19 cellular contexts compared by ENCODE assay signal in genomic region chr11:2327032-2327431, GRCh38. TPM values are rescaled to one million over a fixed set of nuclear protein-coding genes. Genes with fewer than 3 reads are reported as not detected.
DNase-seq lines count a peak whose midpoint lies in the region; ATAC-seq, FAIRE-seq and TF ChIP-seq lines count a peak whose summit lies in the region.
"Had no signal": no experiment of that assay in that cellular context is flagged by ENCODE, and none has a peak within 500 bp of the region (broad histone marks: within the 10 kb centered on the region; RNA-seq: fewer than 3 reads in every experiment).

No MANE protein-coding gene starts in this region.

- POLR2A ChIA-PET in WTC11 (lab: Charles Lee) = no interaction called here

- ATAC-seq in WTC11 = no peak

- H3K27ac ChIP-seq in mesenchymal stem cell (ENCODE audit: low read length, poor library complexity, severe bottlenecking) (no peak overlapping the region), vagina (no peak overlapping the region)
- H3K27ac ChIP-seq: BLaER1 treated with 17β-estradiol and CSF1 and Interleukin-3, amounts not matched to agents 10 nM and 100 nM; GM23248 had no signal

- H2BK5ac ChIP-seq in mesenchymal stem cell (ENCODE audit: low read depth, low read length, poor library complexity, severe bottlenecking) = no peak overlapping the region

- H3K9me3 Mint-ChIP-seq in type B pancreatic cell (no peaks in the 10 kb centered on the region), WTC11 (peaks cover 32% of the 10 kb centered on the region)
- H3K9me3 Mint-ChIP-seq: CD4-positive, alpha-beta T cell had no signal

- H3K27me3 ChIP-seq in bronchial epithelial cell (ENCODE audit: control insufficient read depth, insufficient read depth, low read length) (no peaks in the 10 kb centered on the region), mesenchymal stem cell (ENCODE audit: control insufficient read depth in 1 of 2, insufficient read depth in 1 of 2, low read length in 2 of 2) (no peaks in the 10 kb centered on the region), vagina (no peaks in the 10 kb centered on the region)
- H3K27me3 ChIP-seq: BLaER1 treated with 17β-estradiol and CSF1 and Interleukin-3, amounts not matched to agents 10 nM and 100 nM had no signal

- DNase-seq in activated effector memory CD4-positive, alpha-beta T cell treated with anti-CD3 and anti-CD28 coated beads, Interleukin-2, amount 50 U/mL, for 16 hours = peak; percentile 49
- DNase-seq in activated effector memory CD4-positive, alpha-beta T cell treated with Interleukin-2 at 50 U/mL for 16 hours = no peak
- peak; percentile 38 for DNase-seq in bronchial epithelial cell (ENCODE audit: low read depth)
- no peak for DNase-seq in mesenchymal stem cell
- DNase-seq in type B pancreatic cell (ENCODE audit: extremely low spot score, unreplicated experiment) = peak; percentile 62
- DNase-seq in NCI-H524 treated with DMSO at 0.1 percent for 48 hours (lab: John Stamatoyannopoulos, UW) = no peak
- no peak for DNase-seq in vagina (ENCODE audit: extremely low spot score in 2 of 2)
- no peak for DNase-seq in WTC11 (ENCODE audit: low spot score)
- DNase-seq: ACHN; Calu3; CD4-positive, alpha-beta T cell; DMS79; GM23248; H9 had no signal

- H3K9me3 ChIP-seq in mesenchymal stem cell (ENCODE audit: control insufficient read depth, low read length) = peaks cover 12% of the 10 kb centered on the region
- H3K9me3 ChIP-seq in vagina = no peaks in the 10 kb centered on the region

- H2AK5ac ChIP-seq in mesenchymal stem cell (ENCODE audit: low read length, severe bottlenecking) = no peak overlapping the region

- H2BK120ac ChIP-seq in mesenchymal stem cell (ENCODE audit: low read depth, low read length) = no peak overlapping the region

- H3K4me3 Mint-ChIP-seq in type B pancreatic cell (no peak overlapping the region), WTC11 (no peak overlapping the region)
- H3K4me3 Mint-ChIP-seq: CD4-positive, alpha-beta T cell; H9 had no signal

- no peak overlapping the region for H3K4ac ChIP-seq in mesenchymal stem cell (ENCODE audit: low read depth in 1 of 2, low read length in 2 of 2)

- no peak overlapping the region for H3K18ac ChIP-seq in mesenchymal stem cell (ENCODE audit: low read depth in 1 of 2, low read length in 2 of 2)

- H3K36me3 ChIP-seq in bronchial epithelial cell (ENCODE audit: control insufficient read depth, insufficient read depth, low read length) (no peaks in the 10 kb centered on the region), mesenchymal stem cell (ENCODE audit: control insufficient read depth in 1 of 2, insufficient read depth in 2 of 2, low read depth in 1 of 2, low read length in 2 of 2) (no peaks in the 10 kb centered on the region), vagina (no peaks in the 10 kb centered on the region)
- H3K36me3 ChIP-seq: BLaER1 treated with 17β-estradiol and CSF1 and Interleukin-3, amounts not matched to agents 10 nM and 100 nM had no signal

- H3K4me1 Mint-ChIP-seq in type B pancreatic cell (ENCODE audit: unreplicated experiment) = no peaks in the 10 kb centered on the region
- H3K4me1 Mint-ChIP-seq in WTC11 = no peaks in the 10 kb centered on the region

- TF ChIP-seq POLR2A in vagina (IDR thresholded peaks at IDR 0.05) = no peak

- no peak overlapping the region for H3K4me2 ChIP-seq in mesenchymal stem cell (ENCODE audit: low read length, poor library complexity, severe bottlenecking)

- intact Hi-C loops in vagina (cut with DNase I) = no loop called here

- no peak overlapping the region for H2BK15ac ChIP-seq in mesenchymal stem cell (ENCODE audit: low read depth, poor library complexity, severe bottlenecking)

- no peak overlapping the region for H3K14ac ChIP-seq in mesenchymal stem cell (ENCODE audit: low read length in 2 of 2)

- H3K4me3 ChIP-seq in bronchial epithelial cell (ENCODE audit: low read depth, low read length) (no peak overlapping the region), mesenchymal stem cell (ENCODE audit: insufficient read depth in 1 of 2, low read depth in 1 of 2, low read length in 2 of 2) (no peak overlapping the region), vagina (no peak overlapping the region)
- H3K4me3 ChIP-seq: BLaER1 treated with 17β-estradiol and CSF1 and Interleukin-3, amounts not matched to agents 10 nM and 100 nM; GM23248 had no signal

- no peak overlapping the region for H3K27ac Mint-ChIP-seq in type B pancreatic cell
- H3K27ac Mint-ChIP-seq in WTC11 = no peak overlapping the region
- H3K27ac Mint-ChIP-seq: CD4-positive, alpha-beta T cell; H9 had no signal

- H3K23ac ChIP-seq in mesenchymal stem cell (ENCODE audit: low read length in 2 of 2) = no peak overlapping the region

- no peaks in the 10 kb centered on the region for H3K36me3 Mint-ChIP-seq in type B pancreatic cell
- peaks cover 20% of the 10 kb centered on the region for H3K36me3 Mint-ChIP-seq in WTC11

- 86% methylated on average over 11 of the region's 11 CpGs for WGBS in mesenchymal stem cell

- CTCF ChIA-PET in WTC11 (lab: Charles Lee) = no interaction called here

- peak overlapping the region; percentile 7 for H4K91ac ChIP-seq in mesenchymal stem cell (ENCODE audit: low read length)

- H3K9ac ChIP-seq in mesenchymal stem cell (ENCODE audit: low read length) = no peak overlapping the region
- H3K9ac ChIP-seq: BLaER1 treated with 17β-estradiol and CSF1 and Interleukin-3, amounts not matched to agents 10 nM and 100 nM; GM23248 had no signal

- no peak overlapping the region for H2BK12ac ChIP-seq in mesenchymal stem cell (ENCODE audit: low read length in 2 of 2)

- no peaks in the 10 kb centered on the region for H3K4me1 ChIP-seq in mesenchymal stem cell (ENCODE audit: control insufficient read depth, insufficient read depth, low read depth, low read length)
- peaks cover 9% of the 10 kb centered on the region for H3K4me1 ChIP-seq in vagina

- H3K27me3 Mint-ChIP-seq in type B pancreatic cell (peaks cover 10% of the 10 kb centered on the region), WTC11 (ENCODE audit: low read depth) (peaks cover 40% of the 10 kb centered on the region)

- no peaks in the 10 kb centered on the region for H3K79me1 ChIP-seq in mesenchymal stem cell (replicated peaks; ENCODE audit: low read length, poor library complexity, severe bottlenecking)

- TF ChIP-seq CTCF in bronchial epithelial cell (IDR thresholded peaks at IDR 0.05; ENCODE audit: insufficient read depth, low read length, severe bottlenecking) = no peak
- no peak for TF ChIP-seq CTCF in type B pancreatic cell (conservative IDR thresholded peaks at IDR 0.05)
- TF ChIP-seq CTCF in vagina (IDR thresholded peaks at IDR 0.05) = no peak
- TF ChIP-seq CTCF in WTC11 (IDR thresholded peaks at IDR 0.05) = no peak

- H4K8ac ChIP-seq in mesenchymal stem cell (ENCODE audit: low read length) = no peak overlapping the region

- FAIRE-seq in bronchial epithelial cell (lab: Jason Lieb, UNC) = peak; percentile 32
- FAIRE-seq: GM12891 had no signal

- no peak overlapping the region for H2AFZ ChIP-seq in mesenchymal stem cell (ENCODE audit: low read depth, low read length)
- H2AFZ ChIP-seq: GM23248 had no signal

TF ChIP-seq in WTC11, 78 proteins besides CTCF, POLR2A, EP300 and RAD21 (continues in another document):
- no peak for TF ChIP-seq ETV6 (CRISPR knock-in tag; IDR thresholded peaks at IDR 0.05)
- no peak for TF ChIP-seq ZNF512 (CRISPR knock-in tag; IDR thresholded peaks at IDR 0.05; ENCODE audit: borderline replicate concordance)
- no peak for TF ChIP-seq RORB (CRISPR knock-in tag; IDR thresholded peaks at IDR 0.05)
- TF ChIP-seq ZNF317 (CRISPR knock-in tag; IDR thresholded peaks at IDR 0.05; ENCODE audit: borderline replicate concordance, low read depth) = no peak
- no peak for TF ChIP-seq ERG (CRISPR knock-in tag; IDR thresholded peaks at IDR 0.05)
- no peak for TF ChIP-seq TEAD1 (CRISPR knock-in tag; IDR thresholded peaks at IDR 0.05)

RNA-seq across cellular contexts. Expression of gene TSPAN32, which starts 25.2 kb away (rescaled TPM):
- total RNA-seq in bronchial epithelial cell (not detected in 2 replicates), type B pancreatic cell (ENCODE audit: low replicate concordance) (2.6 and 7.2 TPM in 2 replicates), vagina (3.7 TPM), WTC11 (2021) (0.39 TPM in 1 of 3 replicates, not detected in the others)
- 0.15 TPM for polyA plus RNA-seq in mesenchymal stem cell (2013, experiment 1 of 2)
- 0.08 TPM for polyA plus RNA-seq in mesenchymal stem cell (2013, experiment 2 of 2)
- total RNA-seq: Calu3, G401, GM23248, H9 had no signal
- polyA plus RNA-seq: GM23248 had no signal

RNA-seq across cellular contexts. Expression of gene C11orf21, which starts 25.3 kb away (rescaled TPM):
- total RNA-seq in bronchial epithelial cell (not detected in 2 replicates), type B pancreatic cell (ENCODE audit: low replicate concordance) (0.51 and 1.2 TPM in 2 replicates), vagina (8.1 TPM), WTC11 (2021) (0.11 to 0.24 TPM in 2 of 3 replicates, not detected in the other)
- polyA plus RNA-seq in mesenchymal stem cell (2013, experiment 1 of 2) = not detected
- not detected for polyA plus RNA-seq in mesenchymal stem cell (2013, experiment 2 of 2)
- total RNA-seq: Calu3, G401, GM23248, H9 had no signal
- polyA plus RNA-seq: GM23248 had no signal

RNA-seq across cellular contexts. Expression of gene CD81, which starts 50.1 kb away (rescaled TPM):
- total RNA-seq in bronchial epithelial cell (133 and 219 TPM in 2 replicates), type B pancreatic cell (ENCODE audit: low replicate concordance) (350 and 438 TPM in 2 replicates), vagina (526 TPM), WTC11 (2021) (237 to 244 TPM (median 241 TPM) in 3 replicates)
- 422 TPM for polyA plus RNA-seq in mesenchymal stem cell (2013, experiment 1 of 2)
- 433 TPM for polyA plus RNA-seq in mesenchymal stem cell (2013, experiment 2 of 2)

RNA-seq across cellular contexts. Expression of gene ASCL2, which starts 56.6 kb away (rescaled TPM):
- 0.79 and 2.4 TPM in 2 replicates for total RNA-seq in bronchial epithelial cell
- polyA plus RNA-seq in mesenchymal stem cell (2013, experiment 1 of 2) = not detected
- polyA plus RNA-seq in mesenchymal stem cell (2013, experiment 2 of 2) = not detected
- total RNA-seq in type B pancreatic cell (ENCODE audit: low replicate concordance) = 5.6 and 13.6 TPM in 2 replicates
- total RNA-seq in vagina = 3.7 TPM
- total RNA-seq in WTC11 (2021) = 0.24 to 0.73 TPM (median 0.64 TPM) in 3 replicates
- total RNA-seq: A172; Calu3; CD4-positive, alpha-beta T cell; G401; GM23248; HT1080 had no signal
- polyA plus RNA-seq: GM23248 had no signal

Comparison
In these comparisons a context has a peak if more than half of its experiments do, and no peak if none do; other contexts are left out.
1. DNase-seq: peak in activated effector memory CD4-positive, alpha-beta T cell treated with anti-CD3 and anti-CD28 coated beads, Interleukin-2, amount 50 U/mL, for 16 hours (single experiment), bronchial epithelial cell (single experiment) and type B pancreatic cell (single experiment); none in activated effector memory CD4-positive, alpha-beta T cell treated with Interleukin-2 at 50 U/mL for 16 hours (single experiment), mesenchymal stem cell (single experiment), NCI-H524 treated with DMSO at 0.1 percent for 48 hours (single experiment), vagina (0 of 2) and WTC11 (single experiment).